In genomic region chr1:8396912-8397406, GRCh38 we compare ENCODE assay signal across 1 cellular context.
A peak's percentile ranks its signal among the peaks of the same experiment; 100 is the strongest.
TF ChIP-seq lines count a peak whose summit lies in the region.

No MANE protein-coding gene starts in this region.

TF ChIP-seq in endothelial cell of umbilical vein, 7 proteins besides CTCF, POLR2A, EP300 and RAD21:
- TF ChIP-seq FOS (IDR thresholded peaks at IDR 0.05; ENCODE audit: borderline replicate concordance, insufficient read depth, low read length) (peak; percentile 67), MYC (IDR thresholded peaks at IDR 0.05; ENCODE audit: low read depth, low read length) (no peak), MAX (IDR thresholded peaks at IDR 0.05; ENCODE audit: insufficient read depth, insufficient read length) (peak; percentile 45), EZH2 (IDR thresholded peaks at IDR 0.05; ENCODE audit: borderline replicate concordance, low read depth, low read length, severe bottlenecking) (no peak), POLR2AphosphoS5 (IDR thresholded peaks at IDR 0.05; ENCODE audit: insufficient read depth, low read depth, low read length) (peak; percentile 22), GATA2 (IDR thresholded peaks at IDR 0.05; ENCODE audit: insufficient read depth, insufficient read length, low read depth, low read length) (peak; percentile 40), JUN (IDR thresholded peaks at IDR 0.05; ENCODE audit: borderline replicate concordance, insufficient read depth, insufficient read length, low read depth) (peak; percentile 34)
